Comparison of ENCODE assay signal across 18 cellular contexts in genomic region chr13:77351326-77351725, GRCh38.
"Had no signal": no experiment of that assay in that cellular context is flagged by ENCODE, and none has a peak within 500 bp of the region (broad histone marks: within the 10 kb centered on the region; RNA-seq: fewer than 3 reads in every experiment).

No MANE protein-coding gene starts in this region.

- H3K27ac Mint-ChIP-seq: activated CD4-positive, alpha-beta memory T cell treated with anti-CD3 and anti-CD28 coated beads for 36 hours; activated naive CD8-positive, alpha-beta T cell treated with anti-CD3 and anti-CD28 coated beads for 36 hours; brain; neural progenitor cell; stimulated activated effector memory CD8-positive, alpha-beta T cell treated with anti-CD3 and anti-CD28 coated beads, Interleukin-12 subunit alpha, Interleukin-12 subunit beta, amount 100 ng/mL, for 72 hours; type B pancreatic cell had no signal

- H3K36me3 ChIP-seq: gastroesophageal sphincter, heart right ventricle, left lung, neural progenitor cell, ovary, right lobe of liver, stomach had no signal

- H3K4me1 ChIP-seq: gastroesophageal sphincter, neural progenitor cell, stomach had no signal

- H3K4me1 Mint-ChIP-seq: brain, neural progenitor cell had no signal

- H3K27ac ChIP-seq: gastroesophageal sphincter, heart right ventricle, left lung, neural progenitor cell, ovary, right lobe of liver, stomach had no signal

- H3K27me3 ChIP-seq: gastroesophageal sphincter, left lung, neural progenitor cell, ovary, right lobe of liver, stomach had no signal

- H3K4me3 ChIP-seq: gastroesophageal sphincter, heart right ventricle, left lung, mucosa of descending colon, neural progenitor cell, ovary, right lobe of liver, smooth muscle cell, stomach had no signal

- H3K27me3 Mint-ChIP-seq: activated CD4-positive, alpha-beta memory T cell treated with anti-CD3 and anti-CD28 coated beads for 36 hours; activated naive CD8-positive, alpha-beta T cell treated with anti-CD3 and anti-CD28 coated beads for 36 hours; naive B cell; type B pancreatic cell had no signal

- H3K9me3 Mint-ChIP-seq: activated CD4-positive, alpha-beta memory T cell treated with anti-CD3 and anti-CD28 coated beads for 36 hours; activated naive CD8-positive, alpha-beta T cell treated with anti-CD3 and anti-CD28 coated beads for 36 hours; neural progenitor cell; stimulated activated effector memory CD8-positive, alpha-beta T cell treated with anti-CD3 and anti-CD28 coated beads, Interleukin-12 subunit alpha, Interleukin-12 subunit beta, amount 100 ng/mL, for 72 hours; type B pancreatic cell had no signal

- H3K9me3 ChIP-seq: gastroesophageal sphincter, heart right ventricle, left lung, mucosa of descending colon, ovary, right lobe of liver, stomach had no signal

- ATAC-seq: gastroesophageal sphincter; heart right ventricle; left lung; mucosa of descending colon; stimulated activated effector memory CD8-positive, alpha-beta T cell treated with anti-CD3 and anti-CD28 coated beads, Interleukin-12 subunit alpha, Interleukin-12 subunit beta, amount 100 ng/mL, for 72 hours had no signal

- DNase-seq: activated CD4-positive, alpha-beta memory T cell treated with anti-CD3 and anti-CD28 coated beads for 36 hours; activated naive CD4-positive, alpha-beta T cell; activated naive CD8-positive, alpha-beta T cell treated with anti-CD3 and anti-CD28 coated beads for 36 hours; erythroblast; heart right ventricle; left lung; mucosa of descending colon; naive B cell; ovary; right lobe of liver; stimulated activated CD4-positive, alpha-beta T cell treated with anti-CD3 and anti-CD28 coated beads, Interleukin-4, amount 100 ng/mL, for 1 hour; stomach had no signal

- H3K36me3 Mint-ChIP-seq: activated CD4-positive, alpha-beta memory T cell treated with anti-CD3 and anti-CD28 coated beads for 36 hours; activated naive CD8-positive, alpha-beta T cell treated with anti-CD3 and anti-CD28 coated beads for 36 hours; brain; naive B cell; neural progenitor cell; stimulated activated effector memory CD8-positive, alpha-beta T cell treated with anti-CD3 and anti-CD28 coated beads, Interleukin-12 subunit alpha, Interleukin-12 subunit beta, amount 100 ng/mL, for 72 hours; type B pancreatic cell had no signal

- H3K4me3 Mint-ChIP-seq: activated CD4-positive, alpha-beta memory T cell treated with anti-CD3 and anti-CD28 coated beads for 36 hours; activated naive CD8-positive, alpha-beta T cell treated with anti-CD3 and anti-CD28 coated beads for 36 hours; brain; neural progenitor cell; stimulated activated effector memory CD8-positive, alpha-beta T cell treated with anti-CD3 and anti-CD28 coated beads, Interleukin-12 subunit alpha, Interleukin-12 subunit beta, amount 100 ng/mL, for 72 hours; type B pancreatic cell had no signal
